In genomic region chr10:114172776-114173555, GRCh38 we compare ENCODE assay signal across 9 cellular contexts. TPM values are rescaled to one million over a fixed set of nuclear protein-coding genes. Genes with fewer than 3 reads are reported as not detected.
DNase-seq lines count a peak whose midpoint lies in the region; ATAC-seq and TF ChIP-seq lines count a peak whose summit lies in the region.
"Had no signal": no experiment of that assay in that cellular context is flagged by ENCODE, and none has a peak within 500 bp of the region (broad histone marks: within the 10 kb centered on the region; RNA-seq: fewer than 3 reads in every experiment).

No MANE protein-coding gene starts in this region.

- H3K27ac Mint-ChIP-seq in nephron progenitor cell, result peak overlapping the region; percentile 99

- H3K27me3 ChIP-seq in effector memory CD4-positive, alpha-beta T cell (replicated peaks; ENCODE audit: control insufficient read depth, insufficient read depth, low read length, poor library complexity, severe bottlenecking), result no peaks in the 10 kb centered on the region

- H3K36me3 ChIP-seq in effector memory CD4-positive, alpha-beta T cell (ENCODE audit: control insufficient read depth, insufficient read depth, low read length), result no peaks in the 10 kb centered on the region

- in situ Hi-C loops in Caki2 (cut with HindIII; ENCODE audit: low pct_unique_long_range_greater_than_20kb, low sequenced_read_pairs), result no loop called here

- no peaks in the 10 kb centered on the region for H3K9me3 ChIP-seq in effector memory CD4-positive, alpha-beta T cell (ENCODE audit: control insufficient read depth, low read length)

- no peak for TF ChIP-seq CTCF in nephron progenitor cell (IDR thresholded peaks at IDR 0.05)

- peaks cover 21% of the 10 kb centered on the region for H3K9me3 Mint-ChIP-seq in nephron progenitor cell

- no peak for ATAC-seq in HG02852 (IDR thresholded peaks at IDR 0.05; ENCODE audit: unreplicated experiment)
- ATAC-seq in GM21360 (IDR thresholded peaks at IDR 0.05; ENCODE audit: unreplicated experiment), result no peak
- ATAC-seq in HG03521 (IDR thresholded peaks at IDR 0.05; ENCODE audit: unreplicated experiment), result no peak

- peak; percentile 11 for DNase-seq in Caki2 (ENCODE audit: low read depth)
- peak; percentile 3 for DNase-seq in NCI-H748 treated with DMSO at 0.1 percent for 48 hours (lab: John Stamatoyannopoulos, UW)
- no peak for DNase-seq in effector memory CD4-positive, alpha-beta T cell
- no peak for DNase-seq in nephron progenitor cell
- no peak for DNase-seq in DMS114 treated with DMSO at 0.1 percent for 48 hours (lab: John Stamatoyannopoulos, UW; ENCODE audit: unreplicated experiment)

- peaks cover 7% of the 10 kb centered on the region for H3K4me1 ChIP-seq in effector memory CD4-positive, alpha-beta T cell (ENCODE audit: control insufficient read depth, insufficient read depth, low read length, poor library complexity, severe bottlenecking)

- peak overlapping the region; percentile 81 for H3K27ac ChIP-seq in effector memory CD4-positive, alpha-beta T cell (ENCODE audit: insufficient read depth, low read length, poor library complexity, severe bottlenecking)

- peaks cover 39% of the 10 kb centered on the region for H3K36me3 Mint-ChIP-seq in nephron progenitor cell (ENCODE audit: low read depth)

- peaks cover 34% of the 10 kb centered on the region for H3K4me1 Mint-ChIP-seq in nephron progenitor cell

- H3K27me3 Mint-ChIP-seq in nephron progenitor cell (ENCODE audit: low read depth, poor library complexity), result peaks cover 8% of the 10 kb centered on the region

- peak overlapping the region; percentile 89 for H3K4me3 ChIP-seq in effector memory CD4-positive, alpha-beta T cell (ENCODE audit: insufficient read depth, low read depth, low read length, poor library complexity, severe bottlenecking)

- H3K4me3 Mint-ChIP-seq in nephron progenitor cell, result peak overlapping the region; percentile 100

RNA-seq across cellular contexts. Expression of gene CCDC186, which starts 1.0 kb away (rescaled TPM):
- 0.49 and 1.6 TPM in 2 replicates for total RNA-seq in Caki2 (2014; rRNA removed; shearing (Covaris generic); ENCODE audit: low replicate concordance)

RNA-seq across cellular contexts. Expression of gene TDRD1, which starts 6.2 kb away (rescaled TPM):
- not detected in 2 replicates for total RNA-seq in Caki2 (2014; rRNA removed; shearing (Covaris generic); ENCODE audit: low replicate concordance)
- total RNA-seq: M059J had no signal

Comparison
In these comparisons a context has a peak if more than half of its experiments do, and no peak if none do; other contexts are left out.
1. DNase-seq: peak in Caki2 (single experiment) and NCI-H748 treated with DMSO at 0.1 percent for 48 hours (single experiment); none in effector memory CD4-positive, alpha-beta T cell (0 of 3), nephron progenitor cell (single experiment) and DMS114 treated with DMSO at 0.1 percent for 48 hours (single experiment).